8 cellular contexts compared by ENCODE assay signal in the genomic region with DNA sequence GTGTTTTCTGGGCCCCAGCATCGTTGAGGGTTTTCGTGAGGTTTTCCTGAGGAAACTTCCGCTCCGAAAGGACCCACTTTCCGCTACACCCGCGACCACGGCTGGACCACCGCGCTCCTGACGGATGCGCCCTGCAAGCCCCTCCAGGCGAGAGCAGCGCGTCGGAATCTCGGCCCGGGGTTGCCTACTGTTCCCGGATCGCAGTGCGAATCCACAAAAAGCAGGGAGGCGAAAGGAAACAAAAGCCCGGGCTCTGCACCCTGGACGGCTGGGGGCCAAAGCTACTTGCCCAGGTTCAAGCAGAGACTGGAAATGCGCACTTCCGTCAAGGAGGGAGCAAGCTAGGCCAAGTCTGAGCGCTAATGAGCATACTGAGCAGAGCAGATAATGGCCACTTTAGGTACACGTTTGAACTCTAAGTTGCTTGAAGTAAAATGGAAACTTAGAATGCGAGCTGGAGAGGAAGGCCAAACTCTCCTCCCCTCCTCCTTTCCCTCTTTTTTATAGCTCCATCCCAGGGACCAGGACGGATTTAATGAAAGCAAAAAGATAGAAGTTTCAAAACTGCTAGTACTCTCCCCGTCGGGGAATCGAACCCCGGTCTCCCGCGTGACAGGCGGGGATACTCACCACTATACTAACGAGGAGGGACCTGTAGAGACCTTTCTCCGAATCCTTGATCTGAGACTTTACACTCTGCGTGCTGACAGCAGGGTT. TPM values are rescaled to one million over a fixed set of nuclear protein-coding genes. Genes with fewer than 3 reads are reported as not detected.
DNase-seq lines count a peak whose midpoint lies in the region; ATAC-seq and TF ChIP-seq lines count a peak whose summit lies in the region.

No MANE protein-coding gene starts in this region.

- H3K36me3 Mint-ChIP-seq in IgD-negative memory B cell (peaks cover 5% of the 10 kb centered on the region), nephron (ENCODE audit: low read depth) (no peaks in the 10 kb centered on the region)
- H3K36me3 Mint-ChIP-seq in activated T-helper 17 cell treated with anti-CD3 and anti-CD28 coated beads, Interleukin-2, amount 50 U/mL, for 72 hours (ENCODE audit: low read depth), result peaks cover 40% of the 10 kb centered on the region

- H3K27me3 Mint-ChIP-seq in IgD-negative memory B cell, result peaks cover 1% of the 10 kb centered on the region
- H3K27me3 Mint-ChIP-seq in activated T-helper 17 cell treated with anti-CD3 and anti-CD28 coated beads, Interleukin-2, amount 50 U/mL, for 72 hours, result no peaks in the 10 kb centered on the region
- H3K27me3 Mint-ChIP-seq in nephron (ENCODE audit: low read depth), result peaks cover 4% of the 10 kb centered on the region

- peak overlapping the region; percentile 81 for H3K4me3 ChIP-seq in fibroblast of mammary gland (ENCODE audit: control insufficient read depth, low read depth, low read length)

- peak; percentile 49 for ATAC-seq in GM21528 (IDR thresholded peaks at IDR 0.05; ENCODE audit: low FRiP score, unreplicated experiment)
- ATAC-seq in activated T-helper 17 cell treated with anti-CD3 and anti-CD28 coated beads, Interleukin-2, amount 50 U/mL, for 72 hours (replicated peaks), result peak; percentile 64

- TF ChIP-seq CTCF in fibroblast of mammary gland (conservative IDR thresholded peaks at IDR 0.05; ENCODE audit: control insufficient read depth, insufficient read depth, low read depth, low read length), result no peak
- no peak for TF ChIP-seq CTCF in nephron (IDR thresholded peaks at IDR 0.05; ENCODE audit: unreplicated experiment in 3 of 3)

- H3K4me1 Mint-ChIP-seq in IgD-negative memory B cell (peaks cover 32 to 42% (median 33%) of the 10 kb centered on the region in 3 donors), nephron (peaks cover 24% of the 10 kb centered on the region)
- peaks cover 27% of the 10 kb centered on the region for H3K4me1 Mint-ChIP-seq in activated T-helper 17 cell treated with anti-CD3 and anti-CD28 coated beads, Interleukin-2, amount 50 U/mL, for 72 hours

- H3K27ac Mint-ChIP-seq in IgD-negative memory B cell (peak overlapping the region; percentile 98 to 100 (median 100)), nephron (peak overlapping the region; percentile 98 to 100 (median 100))
- peak overlapping the region; percentile 98 for H3K27ac Mint-ChIP-seq in activated T-helper 17 cell treated with anti-CD3 and anti-CD28 coated beads, Interleukin-2, amount 50 U/mL, for 72 hours

- H3K9me3 Mint-ChIP-seq in IgD-negative memory B cell (peaks cover 0 to 3% (median 0%) of the 10 kb centered on the region in 3 donors), nephron (no peaks in the 10 kb centered on the region)
- H3K9me3 Mint-ChIP-seq in activated T-helper 17 cell treated with anti-CD3 and anti-CD28 coated beads, Interleukin-2, amount 50 U/mL, for 72 hours, result peaks cover 3% of the 10 kb centered on the region

- H3K4me3 Mint-ChIP-seq in IgD-negative memory B cell (peak overlapping the region; percentile 91 to 99 (median 98)), nephron (peak overlapping the region; percentile 90 to 98 (median 95))
- H3K4me3 Mint-ChIP-seq in activated T-helper 17 cell treated with anti-CD3 and anti-CD28 coated beads, Interleukin-2, amount 50 U/mL, for 72 hours, result peak overlapping the region; percentile 85

- DNase-seq in DMS 273 treated with DMSO at 0.1 percent for 48 hours (lab: John Stamatoyannopoulos, UW), result peak; percentile 77
- DNase-seq in RPMI8226, result peak; percentile 77
- peak; percentile 90 for DNase-seq in fibroblast of mammary gland (ENCODE audit: low read depth)
- DNase-seq in stimulated activated naive CD4-positive, alpha-beta T cell treated with Interleukin-2 at 50 U/mL for 16 hours (lab: John Stamatoyannopoulos, UW), result peak; percentile 81

RNA-seq across cellular contexts. Expression of gene AURKB, which starts 11.4 kb away (rescaled TPM):
- 0.34 TPM for polyA plus RNA-seq in IgD-negative memory B cell
- 100 to 1,000 TPM; 158 to 161 TPM for total RNA-seq in activated T-helper 17 cell treated with anti-CD3 and anti-CD28 coated beads, Interleukin-2, amount 50 U/mL, for 72 hours

RNA-seq across cellular contexts. Expression of gene CTC1, which starts 26.0 kb away (rescaled TPM):
- polyA plus RNA-seq in IgD-negative memory B cell, result 35.1 TPM
- 10 to 100 TPM; 53.8 to 80.4 TPM for total RNA-seq in activated T-helper 17 cell treated with anti-CD3 and anti-CD28 coated beads, Interleukin-2, amount 50 U/mL, for 72 hours

RNA-seq across cellular contexts. Expression of gene PFAS, which starts 27.3 kb away (rescaled TPM):
- polyA plus RNA-seq in IgD-negative memory B cell, result 15.5 TPM
- 100 to 1,000 TPM in 1 of 2 donors, 10 to 100 TPM in 1; 53.9 to 143 TPM for total RNA-seq in activated T-helper 17 cell treated with anti-CD3 and anti-CD28 coated beads, Interleukin-2, amount 50 U/mL, for 72 hours

RNA-seq across cellular contexts. Expression of gene BORCS6, which starts 31.8 kb away (rescaled TPM):
- polyA plus RNA-seq in IgD-negative memory B cell, result 30.0 TPM
- total RNA-seq in activated T-helper 17 cell treated with anti-CD3 and anti-CD28 coated beads, Interleukin-2, amount 50 U/mL, for 72 hours, result 1 to 10 TPM; 4.7 to 7.0 TPM

RNA-seq across cellular contexts. Expression of gene TMEM107, which starts 45.6 kb away (rescaled TPM):
- polyA plus RNA-seq in IgD-negative memory B cell, result 35.2 TPM
- 10 to 100 TPM; 43.3 to 45.3 TPM for total RNA-seq in activated T-helper 17 cell treated with anti-CD3 and anti-CD28 coated beads, Interleukin-2, amount 50 U/mL, for 72 hours

Comparison
In these comparisons a context has a peak if more than half of its experiments do, and no peak if none do; other contexts are left out.
1. Peak in every context shown above with its lines: DNase-seq, ATAC-seq and H3K4me3 ChIP-seq.